Comparison of ENCODE assay signal across 32 cellular contexts in genomic region chr20:61288331-61288784, GRCh38. TPM values are rescaled to one million over a fixed set of nuclear protein-coding genes. Genes with fewer than 3 reads are reported as not detected.
DNase-seq lines count a peak whose midpoint lies in the region; FAIRE-seq and TF ChIP-seq lines count a peak whose summit lies in the region.
"Had no signal": no experiment of that assay in that cellular context is flagged by ENCODE, and none has a peak within 500 bp of the region (broad histone marks: within the 10 kb centered on the region; RNA-seq: fewer than 3 reads in every experiment).

No MANE protein-coding gene starts in this region.

- H3K36me3 ChIP-seq in prostate gland (no peaks in the 10 kb centered on the region), small intestine (ENCODE audit: control insufficient read depth in 2 of 2, insufficient read depth in 2 of 2, low read length in 2 of 2) (no peaks in the 10 kb centered on the region)
- H3K36me3 ChIP-seq: breast epithelium, colonic mucosa, left ventricle myocardium inferior, neural progenitor cell had no signal

- H3K4me1 ChIP-seq in prostate gland (replicated peaks): peaks cover 5% of the 10 kb centered on the region
- no peaks in the 10 kb centered on the region for H3K4me1 ChIP-seq in small intestine (ENCODE audit: control insufficient read depth in 2 of 2, insufficient read depth in 1 of 2, low read depth in 1 of 2, low read length in 1 of 2)
- H3K4me1 ChIP-seq: breast epithelium, colonic mucosa, left ventricle myocardium inferior, testis had no signal

- TF ChIP-seq POLR2A in prostate gland (IDR thresholded peaks at IDR 0.05) (no peak), H54 (IDR thresholded peaks at IDR 0.05; ENCODE audit: low read depth, low read length) (no peak)

- FAIRE-seq in H54 (lab: Jason Lieb, UNC): no peak
- FAIRE-seq in small intestine (lab: Jason Lieb, UNC): no peak
- FAIRE-seq: GM12892, HepG2, islet of Langerhans had no signal

- in situ Hi-C loops in astrocyte of the cerebellum (cut with HindIII; ENCODE audit: low sequenced_read_pairs): no loop called here

- H3K4me3 ChIP-seq in astrocyte of the cerebellum (ENCODE audit: low read depth, low read length): no peak overlapping the region
- no peak overlapping the region for H3K4me3 ChIP-seq in prostate gland
- H3K4me3 ChIP-seq in small intestine (ENCODE audit: low read depth in 1 of 2, low read length in 2 of 2): no peak overlapping the region
- H3K4me3 ChIP-seq: breast epithelium, colonic mucosa, left ventricle myocardium inferior, neural progenitor cell, SK-N-MC, testis had no signal

- no peaks in the 10 kb centered on the region for H3K9me3 ChIP-seq in prostate gland
- no peaks in the 10 kb centered on the region for H3K9me3 ChIP-seq in small intestine (ENCODE audit: control insufficient read depth, low read depth)
- H3K9me3 ChIP-seq: colonic mucosa, left ventricle myocardium inferior, testis had no signal

- 34% methylated on average over 17 of the region's 17 CpGs for WGBS in prostate gland
- 79 to 86% (median 85%) methylated on average over 17 of the region's 17 CpGs for WGBS in small intestine, 3 donors

- no peak for TF ChIP-seq CTCF in astrocyte of the cerebellum (IDR thresholded peaks at IDR 0.05; ENCODE audit: low read depth, low read length, missing control alignments)
- TF ChIP-seq CTCF in prostate gland (IDR thresholded peaks at IDR 0.05): no peak

- DNase-seq in Ammon's horn (ENCODE audit: low spot score) (peak; percentile 71), astrocyte of the cerebellum (ENCODE audit: low read depth) (peak; percentile 37), hippocampal formation (lab: John Stamatoyannopoulos, UW) (peak; percentile 49 to 56), prostate gland (ENCODE audit: low spot score) (peak; percentile 12), H54 (ENCODE audit: insufficient read length, low spot score) (no peak), AG08395 (ENCODE audit: low spot score) (no peak), small intestine (no peak), AG20443 (ENCODE audit: low spot score) (no peak)
- DNase-seq: 8988T; activated CD4-positive, alpha-beta T cell treated with anti-CD3 and anti-CD28 coated beads, Interleukin-2, amount 50 U/mL, for 4 hours; activated naive CD8-positive, alpha-beta T cell treated with anti-CD3 and anti-CD28 coated beads, Interleukin-2, amount 50 U/mL, for 24 hours; activated T-cell treated with anti-CD3 and anti-CD28 coated beads, Interleukin-2, amount 50 U/mL, for 72 hours; AML-193; CD4-positive, alpha-beta memory T cell; colonic mucosa; effector CD8-positive, alpha-beta T cell; HCEC 1CT; left ventricle myocardium inferior; mesendoderm; MM.1S; NCI-H1930; NCI-H524 treated with DMSO at 0.1 percent for 48 hours; PC-3; stimulated activated naive CD4-positive, alpha-beta T cell treated with Interleukin-2 at 50 U/mL for 16 hours; testis had no signal

- intact Hi-C loops in prostate gland (cut with DNase I): no loop called here

- H3K27me3 ChIP-seq in prostate gland (replicated peaks; ENCODE audit: insufficient read depth) (no peaks in the 10 kb centered on the region), small intestine (ENCODE audit: control insufficient read depth in 2 of 2, insufficient read depth in 2 of 2, low read length in 2 of 2) (peaks cover 0 to 2% of the 10 kb centered on the region in 2 donors)
- H3K27me3 ChIP-seq: breast epithelium, colonic mucosa, neural progenitor cell, testis had no signal

- H3K27ac ChIP-seq in prostate gland (no peak overlapping the region), small intestine (ENCODE audit: low read depth in 1 of 2, low read length in 1 of 2) (no peak overlapping the region)
- H3K27ac ChIP-seq: breast epithelium, colonic mucosa, left ventricle myocardium inferior, neural progenitor cell, SK-N-MC, testis had no signal

RNA-seq across cellular contexts. Expression of gene CDH4, which starts 36.3 kb away (rescaled TPM):
- total RNA-seq in prostate gland: 1 to 10 TPM in 1 of 2 donors, under 1 TPM in 1; 0.05 to 2.2 TPM
- polyA plus RNA-seq in small intestine: under 1 TPM; 0.09 to 0.27 (median 0.22) TPM
- total RNA-seq: HepG2; PC-3; T-helper 1 cell treated with Interleukin-12 subunit alpha and Interleukin-12 subunit beta and Interleukin-4 antibody, amounts not matched to agents 30 ng/mL and 1 ng/mL, for 36 hours had no signal
- polyA plus RNA-seq: HepG2 had no signal

Comparison
In these comparisons a context has a peak if more than half of its experiments do, and no peak if none do; other contexts are left out.
1. DNase-seq: peak in Ammon's horn (single experiment), astrocyte of the cerebellum (single experiment), hippocampal formation (2 of 2) and prostate gland (single experiment); none in H54 (single experiment), AG08395 (single experiment), small intestine (single experiment) and AG20443 (single experiment).